Comparison of ENCODE assay signal across 1 cellular context in the genomic region with DNA sequence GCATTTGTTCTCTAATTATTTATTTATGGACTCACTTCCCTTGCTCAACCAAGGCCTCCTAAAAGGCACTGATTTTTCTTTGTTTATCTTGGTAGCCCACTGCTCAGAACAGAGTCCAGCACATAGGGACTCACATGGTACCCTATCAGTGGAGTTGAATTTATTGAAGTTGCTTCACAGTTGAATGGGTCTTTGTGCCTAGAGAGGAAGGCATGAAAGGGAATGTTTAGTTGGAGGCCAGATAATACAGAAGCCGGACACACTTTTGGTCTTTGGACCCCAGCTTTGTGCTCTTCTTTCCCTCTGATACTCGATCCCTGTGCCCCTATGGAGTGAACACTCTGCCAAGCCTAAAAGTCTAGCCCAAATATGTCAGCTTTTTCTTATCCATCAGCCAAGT.
TF ChIP-seq lines count a peak whose summit lies in the region.

No MANE protein-coding gene starts in this region.

TF ChIP-seq in HepG2, 621 proteins besides CTCF, POLR2A, EP300 and RAD21 (continued from another document):
- TF ChIP-seq CCAR2 (optimal IDR thresholded peaks at IDR 0.05; ENCODE audit: low read depth, low read length) (no peak), ZNF558 (CRISPR knock-in tag; IDR thresholded peaks at IDR 0.05; ENCODE audit: borderline replicate concordance) (no peak), PHB2 (IDR thresholded peaks at IDR 0.05; ENCODE audit: partially characterized antibody) (no peak)
